Comparison of ENCODE assay signal across 33 cellular contexts in the genomic region with DNA sequence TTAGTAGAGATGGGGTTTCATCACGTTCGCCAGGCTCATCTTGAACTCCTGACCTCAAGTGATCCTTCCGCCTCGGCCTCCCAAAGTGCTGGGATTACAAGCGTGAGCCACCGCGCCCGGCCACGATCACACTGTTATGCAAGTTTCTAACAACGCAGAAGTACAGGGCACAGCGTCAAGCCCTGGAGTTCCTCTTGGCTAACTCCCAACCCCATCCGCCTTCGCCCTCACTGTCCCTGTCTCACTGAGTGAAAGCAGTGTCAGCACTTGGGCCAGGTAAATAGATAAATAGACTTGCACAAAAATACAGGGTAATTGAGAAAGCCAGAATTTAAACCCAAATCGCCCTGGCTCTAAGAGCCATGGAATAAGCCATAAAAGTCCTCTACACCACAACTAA.
"Had no signal": no experiment of that assay in that cellular context is flagged by ENCODE, and none has a peak within 500 bp of the region (broad histone marks: within the 10 kb centered on the region; RNA-seq: fewer than 3 reads in every experiment).

No MANE protein-coding gene starts in this region.

- H3K9me3 ChIP-seq: colonic mucosa, esophagus muscularis mucosa, heart right ventricle, mucosa of descending colon, neutrophil, prostate gland, right atrium auricular region, sigmoid colon, stomach, tibial artery had no signal

- H3K27ac ChIP-seq: colonic mucosa, esophagus muscularis mucosa, foreskin keratinocyte, heart right ventricle, neutrophil, parathyroid adenoma, prostate gland, right atrium auricular region, sigmoid colon, stomach, tibial artery had no signal

- H3K27me3 Mint-ChIP-seq: dendritic cell treated with granulocyte-macrophage colony-stimulating factor and Interleukin-4, amounts not matched to agents 40 ng/mL and 50 ng/mL, for 4 days; naive B cell; natural killer cell treated with Interleukin-12 subunit alpha and Interleukin-12 subunit beta and Interleukin-15 and Interleukin-18, amount 100 ng/mL, for 72 hours; type B pancreatic cell had no signal

- H3K4me1 Mint-ChIP-seq: mesothelial cell of epicardium; neural crest cell; stimulated activated effector memory CD8-positive, alpha-beta T cell treated with anti-CD3 and anti-CD28 coated beads, Interleukin-12 subunit alpha, Interleukin-12 subunit beta, amount 100 ng/mL, for 72 hours had no signal

- H3K9ac ChIP-seq: parathyroid adenoma had no signal

- H3K9me3 Mint-ChIP-seq: dendritic cell treated with granulocyte-macrophage colony-stimulating factor and Interleukin-4, amounts not matched to agents 40 ng/mL and 50 ng/mL, for 4 days; endodermal cell; naive B cell; natural killer cell treated with Interleukin-12 subunit alpha and Interleukin-12 subunit beta and Interleukin-15 and Interleukin-18, amount 100 ng/mL, for 72 hours; stimulated activated effector memory CD8-positive, alpha-beta T cell treated with anti-CD3 and anti-CD28 coated beads, Interleukin-12 subunit alpha, Interleukin-12 subunit beta, amount 100 ng/mL, for 72 hours; type B pancreatic cell had no signal

- DNase-seq: colonic mucosa; effector CD8-positive, alpha-beta T cell; endodermal cell; foreskin keratinocyte; glutamatergic neuron; heart right ventricle; hippocampal formation; islet precursor cell; kidney glomerular epithelial cell; left colon; left ventricle myocardium superior; mesenchymal stem cell; mucosa of descending colon; naive B cell; sigmoid colon; stimulated activated CD4-positive, alpha-beta T cell treated with anti-CD3 and anti-CD28 coated beads, Interleukin-2, amount 100 ng/mL, for 24 hours; stimulated activated CD4-positive, alpha-beta T cell treated with anti-CD3 and anti-CD28 coated beads, Interleukin-4, amount 100 ng/mL, for 24 hours; stimulated activated naive CD4-positive, alpha-beta T cell treated with Interleukin-2 at 50 U/mL for 16 hours; stomach; tibial artery had no signal

- H2AFZ ChIP-seq: parathyroid adenoma had no signal

- FAIRE-seq: endothelial cell of umbilical vein, urothelium cell line had no signal

- H3K4me3 Mint-ChIP-seq: dendritic cell treated with granulocyte-macrophage colony-stimulating factor and Interleukin-4, amounts not matched to agents 40 ng/mL and 50 ng/mL, for 4 days; endodermal cell; mesothelial cell of epicardium; naive B cell; natural killer cell treated with Interleukin-12 subunit alpha and Interleukin-12 subunit beta and Interleukin-15 and Interleukin-18, amount 100 ng/mL, for 72 hours; neural crest cell; stimulated activated effector memory CD8-positive, alpha-beta T cell treated with anti-CD3 and anti-CD28 coated beads, Interleukin-12 subunit alpha, Interleukin-12 subunit beta, amount 100 ng/mL, for 72 hours; type B pancreatic cell had no signal

- H3K79me2 ChIP-seq: parathyroid adenoma had no signal

- H3K4me1 ChIP-seq: colonic mucosa, esophagus muscularis mucosa, foreskin keratinocyte, heart right ventricle, parathyroid adenoma, prostate gland, right atrium auricular region, sigmoid colon, stomach, tibial artery had no signal

- ATAC-seq: foreskin keratinocyte; left colon; left ventricle myocardium superior; mucosa of descending colon; natural killer cell treated with Interleukin-12 subunit alpha and Interleukin-12 subunit beta and Interleukin-15 and Interleukin-18, amount 100 ng/mL, for 72 hours; stimulated activated effector memory CD8-positive, alpha-beta T cell treated with anti-CD3 and anti-CD28 coated beads, Interleukin-12 subunit alpha, Interleukin-12 subunit beta, amount 100 ng/mL, for 72 hours had no signal

- H3K36me3 ChIP-seq: colonic mucosa, neutrophil, prostate gland had no signal

- H3K27ac Mint-ChIP-seq: dendritic cell treated with granulocyte-macrophage colony-stimulating factor and Interleukin-4, amounts not matched to agents 40 ng/mL and 50 ng/mL, for 4 days; endodermal cell; mesothelial cell of epicardium; naive B cell; natural killer cell treated with Interleukin-12 subunit alpha and Interleukin-12 subunit beta and Interleukin-15 and Interleukin-18, amount 100 ng/mL, for 72 hours; stimulated activated effector memory CD8-positive, alpha-beta T cell treated with anti-CD3 and anti-CD28 coated beads, Interleukin-12 subunit alpha, Interleukin-12 subunit beta, amount 100 ng/mL, for 72 hours; type B pancreatic cell had no signal

- H3K4me3 ChIP-seq: colonic mucosa, esophagus muscularis mucosa, heart right ventricle, mucosa of descending colon, prostate gland, right atrium auricular region, sigmoid colon, stomach, tibial artery had no signal

- H3K27me3 ChIP-seq: colonic mucosa, esophagus muscularis mucosa, foreskin keratinocyte, heart right ventricle, neutrophil, right atrium auricular region, sigmoid colon, stomach, tibial artery had no signal
